In the genomic region with DNA sequence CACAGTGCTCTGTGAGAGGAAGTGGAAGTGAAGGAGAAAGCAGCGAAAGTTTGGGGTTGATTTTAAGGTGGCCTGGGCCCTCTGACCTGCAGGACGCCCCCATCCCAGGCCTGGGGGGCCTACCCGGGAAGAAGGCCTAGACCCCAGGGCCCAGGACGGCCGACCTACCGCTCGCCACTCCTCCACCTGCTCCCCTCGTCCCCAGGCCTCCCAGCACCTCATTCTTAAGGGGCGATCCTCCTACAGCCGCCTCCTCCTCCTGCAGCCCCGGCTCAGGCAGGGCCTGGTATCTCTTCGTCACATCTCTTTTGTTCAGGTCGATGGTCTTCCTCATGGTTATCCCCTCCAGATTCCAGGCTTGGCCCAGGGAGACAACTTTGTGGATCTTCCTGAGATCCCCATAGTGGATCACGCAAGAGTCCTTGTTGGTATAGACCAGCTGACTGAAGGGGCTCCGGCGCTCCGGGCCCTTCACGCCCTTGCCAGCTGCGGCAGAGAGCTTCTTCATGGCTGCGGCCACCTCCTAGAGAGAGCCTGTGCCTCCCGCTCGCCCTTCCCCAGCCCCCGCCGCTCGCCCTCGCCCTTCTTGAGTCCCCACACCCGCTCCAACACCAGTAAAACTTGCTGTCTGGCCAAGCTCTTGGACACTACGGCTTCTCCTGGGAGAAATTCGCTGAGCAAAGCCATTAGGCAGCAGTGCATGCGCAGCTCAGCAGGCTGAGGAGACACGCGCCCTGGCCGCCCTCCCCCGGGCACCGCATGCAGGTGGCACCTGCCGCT, we compare ENCODE assay signal across 2 cellular contexts.
TF ChIP-seq lines count a peak whose summit lies in the region.

No MANE protein-coding gene starts in this region.

TF ChIP-seq in GM23338, 12 proteins besides CTCF, POLR2A, EP300 and RAD21 (continued from another document and continues in another):
- TF ChIP-seq JUNB (IDR thresholded peaks at IDR 0.05; ENCODE audit: unreplicated experiment) (no peak), ZNF114 (CRISPR knock-in tag; IDR thresholded peaks at IDR 0.05) (no peak), NANOG (IDR thresholded peaks at IDR 0.05; ENCODE audit: borderline replicate concordance) (no peak), EZH2phosphoT487 (IDR thresholded peaks at IDR 0.05; ENCODE audit: unreplicated experiment) (no peak), ZNF331 (CRISPR knock-in tag; IDR thresholded peaks at IDR 0.05; ENCODE audit: low read depth) (no peak), POLR2AphosphoS5 (IDR thresholded peaks at IDR 0.05; ENCODE audit: low read depth) (no peak), STAT1 (IDR thresholded peaks at IDR 0.05; ENCODE audit: unreplicated experiment) (no peak)
- TF ChIP-seq, protein P1, sequence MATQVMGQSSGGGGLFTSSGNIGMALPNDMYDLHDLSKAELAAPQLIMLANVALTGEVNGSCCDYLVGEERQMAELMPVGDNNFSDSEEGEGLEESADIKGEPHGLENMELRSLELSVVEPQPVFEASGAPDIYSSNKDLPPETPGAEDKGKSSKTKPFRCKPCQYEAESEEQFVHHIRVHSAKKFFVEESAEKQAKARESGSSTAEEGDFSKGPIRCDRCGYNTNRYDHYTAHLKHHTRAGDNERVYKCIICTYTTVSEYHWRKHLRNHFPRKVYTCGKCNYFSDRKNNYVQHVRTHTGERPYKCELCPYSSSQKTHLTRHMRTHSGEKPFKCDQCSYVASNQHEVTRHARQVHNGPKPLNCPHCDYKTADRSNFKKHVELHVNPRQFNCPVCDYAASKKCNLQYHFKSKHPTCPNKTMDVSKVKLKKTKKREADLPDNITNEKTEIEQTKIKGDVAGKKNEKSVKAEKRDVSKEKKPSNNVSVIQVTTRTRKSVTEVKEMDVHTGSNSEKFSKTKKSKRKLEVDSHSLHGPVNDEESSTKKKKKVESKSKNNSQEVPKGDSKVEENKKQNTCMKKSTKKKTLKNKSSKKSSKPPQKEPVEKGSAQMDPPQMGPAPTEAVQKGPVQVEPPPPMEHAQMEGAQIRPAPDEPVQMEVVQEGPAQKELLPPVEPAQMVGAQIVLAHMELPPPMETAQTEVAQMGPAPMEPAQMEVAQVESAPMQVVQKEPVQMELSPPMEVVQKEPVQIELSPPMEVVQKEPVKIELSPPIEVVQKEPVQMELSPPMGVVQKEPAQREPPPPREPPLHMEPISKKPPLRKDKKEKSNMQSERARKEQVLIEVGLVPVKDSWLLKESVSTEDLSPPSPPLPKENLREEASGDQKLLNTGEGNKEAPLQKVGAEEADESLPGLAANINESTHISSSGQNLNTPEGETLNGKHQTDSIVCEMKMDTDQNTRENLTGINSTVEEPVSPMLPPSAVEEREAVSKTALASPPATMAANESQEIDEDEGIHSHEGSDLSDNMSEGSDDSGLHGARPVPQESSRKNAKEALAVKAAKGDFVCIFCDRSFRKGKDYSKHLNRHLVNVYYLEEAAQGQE (IDR thresholded peaks at IDR 0.05; ENCODE audit: unreplicated experiment): no peak
- TF ChIP-seq, protein P2, sequence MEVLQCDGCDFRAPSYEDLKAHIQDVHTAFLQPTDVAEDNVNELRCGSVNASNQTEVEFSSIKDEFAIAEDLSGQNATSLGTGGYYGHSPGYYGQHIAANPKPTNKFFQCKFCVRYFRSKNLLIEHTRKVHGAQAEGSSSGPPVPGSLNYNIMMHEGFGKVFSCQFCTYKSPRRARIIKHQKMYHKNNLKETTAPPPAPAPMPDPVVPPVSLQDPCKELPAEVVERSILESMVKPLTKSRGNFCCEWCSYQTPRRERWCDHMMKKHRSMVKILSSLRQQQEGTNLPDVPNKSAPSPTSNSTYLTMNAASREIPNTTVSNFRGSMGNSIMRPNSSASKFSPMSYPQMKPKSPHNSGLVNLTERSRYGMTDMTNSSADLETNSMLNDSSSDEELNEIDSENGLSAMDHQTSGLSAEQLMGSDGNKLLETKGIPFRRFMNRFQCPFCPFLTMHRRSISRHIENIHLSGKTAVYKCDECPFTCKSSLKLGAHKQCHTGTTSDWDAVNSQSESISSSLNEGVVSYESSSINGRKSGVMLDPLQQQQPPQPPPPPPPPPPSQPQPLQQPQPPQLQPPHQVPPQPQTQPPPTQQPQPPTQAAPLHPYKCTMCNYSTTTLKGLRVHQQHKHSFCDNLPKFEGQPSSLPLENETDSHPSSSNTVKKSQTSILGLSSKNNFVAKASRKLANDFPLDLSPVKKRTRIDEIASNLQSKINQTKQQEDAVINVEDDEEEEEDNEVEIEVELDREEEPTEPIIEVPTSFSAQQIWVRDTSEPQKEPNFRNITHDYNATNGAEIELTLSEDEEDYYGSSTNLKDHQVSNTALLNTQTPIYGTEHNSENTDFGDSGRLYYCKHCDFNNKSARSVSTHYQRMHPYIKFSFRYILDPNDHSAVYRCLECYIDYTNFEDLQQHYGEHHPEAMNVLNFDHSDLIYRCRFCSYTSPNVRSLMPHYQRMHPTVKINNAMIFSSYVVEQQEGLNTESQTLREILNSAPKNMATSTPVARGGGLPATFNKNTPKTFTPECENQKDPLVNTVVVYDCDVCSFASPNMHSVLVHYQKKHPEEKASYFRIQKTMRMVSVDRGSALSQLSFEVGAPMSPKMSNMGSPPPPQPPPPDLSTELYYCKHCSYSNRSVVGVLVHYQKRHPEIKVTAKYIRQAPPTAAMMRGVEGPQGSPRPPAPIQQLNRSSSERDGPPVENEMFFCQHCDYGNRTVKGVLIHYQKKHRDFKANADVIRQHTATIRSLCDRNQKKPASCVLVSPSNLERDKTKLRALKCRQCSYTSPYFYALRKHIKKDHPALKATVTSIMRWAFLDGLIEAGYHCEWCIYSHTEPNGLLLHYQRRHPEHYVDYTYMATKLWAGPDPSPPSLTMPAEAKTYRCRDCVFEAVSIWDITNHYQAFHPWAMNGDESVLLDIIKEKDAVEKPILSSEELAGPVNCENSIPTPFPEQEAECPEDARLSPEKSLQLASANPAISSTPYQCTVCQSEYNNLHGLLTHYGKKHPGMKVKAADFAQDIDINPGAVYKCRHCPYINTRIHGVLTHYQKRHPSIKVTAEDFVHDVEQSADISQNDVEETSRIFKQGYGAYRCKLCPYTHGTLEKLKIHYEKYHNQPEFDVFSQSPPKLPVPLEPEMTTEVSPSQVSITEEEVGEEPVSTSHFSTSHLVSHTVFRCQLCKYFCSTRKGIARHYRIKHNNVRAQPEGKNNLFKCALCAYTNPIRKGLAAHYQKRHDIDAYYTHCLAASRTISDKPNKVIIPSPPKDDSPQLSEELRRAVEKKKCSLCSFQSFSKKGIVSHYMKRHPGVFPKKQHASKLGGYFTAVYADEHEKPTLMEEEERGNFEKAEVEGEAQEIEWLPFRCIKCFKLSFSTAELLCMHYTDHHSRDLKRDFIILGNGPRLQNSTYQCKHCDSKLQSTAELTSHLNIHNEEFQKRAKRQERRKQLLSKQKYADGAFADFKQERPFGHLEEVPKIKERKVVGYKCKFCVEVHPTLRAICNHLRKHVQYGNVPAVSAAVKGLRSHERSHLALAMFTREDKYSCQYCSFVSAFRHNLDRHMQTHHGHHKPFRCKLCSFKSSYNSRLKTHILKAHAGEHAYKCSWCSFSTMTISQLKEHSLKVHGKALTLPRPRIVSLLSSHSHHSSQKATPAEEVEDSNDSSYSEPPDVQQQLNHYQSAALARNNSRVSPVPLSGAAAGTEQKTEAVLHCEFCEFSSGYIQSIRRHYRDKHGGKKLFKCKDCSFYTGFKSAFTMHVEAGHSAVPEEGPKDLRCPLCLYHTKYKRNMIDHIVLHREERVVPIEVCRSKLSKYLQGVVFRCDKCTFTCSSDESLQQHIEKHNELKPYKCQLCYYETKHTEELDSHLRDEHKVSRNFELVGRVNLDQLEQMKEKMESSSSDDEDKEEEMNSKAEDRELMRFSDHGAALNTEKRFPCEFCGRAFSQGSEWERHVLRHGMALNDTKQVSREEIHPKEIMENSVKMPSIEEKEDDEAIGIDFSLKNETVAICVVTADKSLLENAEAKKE (CRISPR knock-in tag; IDR thresholded peaks at IDR 0.05): no peak

TF ChIP-seq in H1, 55 proteins besides CTCF, POLR2A, EP300 and RAD21:
- no peak for TF ChIP-seq SAP30 (IDR thresholded peaks at IDR 0.05; ENCODE audit: insufficient read depth, insufficient replicate concordance, low read length)
- no peak for TF ChIP-seq ASH2L (IDR thresholded peaks at IDR 0.05; ENCODE audit: low read length)
- TF ChIP-seq CBX5 (IDR thresholded peaks at IDR 0.05; ENCODE audit: low read depth, low read length): no peak
- TF ChIP-seq, protein P3, sequence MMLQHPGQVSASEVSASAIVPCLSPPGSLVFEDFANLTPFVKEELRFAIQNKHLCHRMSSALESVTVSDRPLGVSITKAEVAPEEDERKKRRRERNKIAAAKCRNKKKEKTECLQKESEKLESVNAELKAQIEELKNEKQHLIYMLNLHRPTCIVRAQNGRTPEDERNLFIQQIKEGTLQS (IDR thresholded peaks at IDR 0.05; ENCODE audit: insufficient read depth, low read depth, low read length): no peak
- TF ChIP-seq BCL11A (IDR thresholded peaks at IDR 0.05; ENCODE audit: low read depth in 2 of 2, low read length in 2 of 2): no peak
- no peak for TF ChIP-seq GABPA (IDR thresholded peaks at IDR 0.05; ENCODE audit: borderline replicate concordance, insufficient read depth, low read length)
- no peak for TF ChIP-seq PHF8 (conservative IDR thresholded peaks at IDR 0.05; ENCODE audit: low read depth, low read length)
- no peak for TF ChIP-seq CHD2 (IDR thresholded peaks at IDR 0.05; ENCODE audit: low read length)
- TF ChIP-seq TBP (IDR thresholded peaks at IDR 0.05; ENCODE audit: low read depth, low read length): no peak
- TF ChIP-seq ZNF274 (IDR thresholded peaks at IDR 0.05; ENCODE audit: borderline replicate concordance, extremely low read depth, low read length): no peak
- TF ChIP-seq, protein P4, sequence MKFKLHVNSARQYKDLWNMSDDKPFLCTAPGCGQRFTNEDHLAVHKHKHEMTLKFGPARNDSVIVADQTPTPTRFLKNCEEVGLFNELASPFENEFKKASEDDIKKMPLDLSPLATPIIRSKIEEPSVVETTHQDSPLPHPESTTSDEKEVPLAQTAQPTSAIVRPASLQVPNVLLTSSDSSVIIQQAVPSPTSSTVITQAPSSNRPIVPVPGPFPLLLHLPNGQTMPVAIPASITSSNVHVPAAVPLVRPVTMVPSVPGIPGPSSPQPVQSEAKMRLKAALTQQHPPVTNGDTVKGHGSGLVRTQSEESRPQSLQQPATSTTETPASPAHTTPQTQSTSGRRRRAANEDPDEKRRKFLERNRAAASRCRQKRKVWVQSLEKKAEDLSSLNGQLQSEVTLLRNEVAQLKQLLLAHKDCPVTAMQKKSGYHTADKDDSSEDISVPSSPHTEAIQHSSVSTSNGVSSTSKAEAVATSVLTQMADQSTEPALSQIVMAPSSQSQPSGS (IDR thresholded peaks at IDR 0.05; ENCODE audit: low read length): no peak
